In genomic region chr19:44749318-44749717, GRCh38 we compare ENCODE assay signal across 8 cellular contexts. TPM values are rescaled to one million over a fixed set of nuclear protein-coding genes. Genes with fewer than 3 reads are reported as not detected.
DNase-seq lines count a peak whose midpoint lies in the region; TF ChIP-seq lines count a peak whose summit lies in the region.

No MANE protein-coding gene starts in this region.

- no peaks in the 10 kb centered on the region for H4K20me1 ChIP-seq in DOHH2 (ENCODE audit: control insufficient read depth, insufficient read depth, low read depth, low read length)

- DNase-seq in SK-N-MC (ENCODE audit: low read depth, low spot score) = no peak
- DNase-seq in esophagus squamous epithelium (lab: John Stamatoyannopoulos, UW) = no peak
- no peak for DNase-seq in progenitor cell of endocrine pancreas (ENCODE audit: low spot score, unreplicated experiment)
- DNase-seq in GM10266 (ENCODE audit: extremely low spot score) = no peak
- no peak for DNase-seq in A172 (ENCODE audit: low spot score)
- DNase-seq in activated CD4-positive, alpha-beta T cell treated with anti-CD3 and anti-CD28 coated beads for 4 hours = no peak
- DNase-seq in stimulated activated CD4-positive, alpha-beta T cell treated with anti-CD3 and anti-CD28 coated beads, Interleukin-2, amount 100 ng/mL, for 48 hours = no peak

- intact Hi-C loops in esophagus squamous epithelium (cut with DNase I) = no loop called here

- peaks cover 70% of the 10 kb centered on the region for H3K27me3 Mint-ChIP-seq in progenitor cell of endocrine pancreas

- TF ChIP-seq CTCF in DOHH2 (IDR thresholded peaks at IDR 0.05; ENCODE audit: low read depth, low read length, poor library complexity, severe bottlenecking) (no peak), esophagus squamous epithelium (IDR thresholded peaks at IDR 0.05) (no peak), progenitor cell of endocrine pancreas (IDR thresholded peaks at IDR 0.05; ENCODE audit: unreplicated experiment) (no peak), GM10266 (IDR thresholded peaks at IDR 0.05; ENCODE audit: control insufficient read depth, insufficient read depth, low read depth, missing control alignments) (no peak)

- peak overlapping the region; percentile 88 for H3K4me2 ChIP-seq in DOHH2 (ENCODE audit: low read length)

- 12 to 14% methylated on average over 2 of the region's 2 CpGs for WGBS in esophagus squamous epithelium, 2 donors

- peaks cover 13% of the 10 kb centered on the region for H3K27me3 ChIP-seq in DOHH2 (ENCODE audit: control insufficient read depth, low read length)
- H3K27me3 ChIP-seq in esophagus squamous epithelium = no peaks in the 10 kb centered on the region

- no peaks in the 10 kb centered on the region for H3K9me2 ChIP-seq in DOHH2 (replicated peaks; ENCODE audit: control insufficient read depth, low read length)

- TF ChIP-seq POLR2A in esophagus squamous epithelium (IDR thresholded peaks at IDR 0.05) = no peak

- H3K27ac ChIP-seq in DOHH2 (ENCODE audit: low read depth, low read length) (peak overlapping the region; percentile 97), SK-N-MC (no peak overlapping the region), esophagus squamous epithelium (peak overlapping the region; percentile 97 to 100 (median 98))

- no peaks in the 10 kb centered on the region for H3K9me3 Mint-ChIP-seq in progenitor cell of endocrine pancreas (ENCODE audit: low read depth)

- H3K4me3 ChIP-seq in DOHH2 (ENCODE audit: low read length) (peak overlapping the region; percentile 91), SK-N-MC (peak overlapping the region; percentile 95), esophagus squamous epithelium (peak overlapping the region; percentile 70 to 92 (median 76))

- H3K36me3 Mint-ChIP-seq in progenitor cell of endocrine pancreas (ENCODE audit: insufficient read depth) = no peaks in the 10 kb centered on the region

- peak overlapping the region; percentile 67 for H3K4me3 Mint-ChIP-seq in progenitor cell of endocrine pancreas (ENCODE audit: low read depth)

- H3K4me1 ChIP-seq in DOHH2 (ENCODE audit: control insufficient read depth, low read length) (peaks cover 67% of the 10 kb centered on the region), esophagus squamous epithelium (peaks cover 61 to 95% (median 64%) of the 10 kb centered on the region in 3 donors)

- peaks cover 24% of the 10 kb centered on the region for H3K79me2 ChIP-seq in DOHH2 (ENCODE audit: control insufficient read depth, low read length)

- H3K9ac ChIP-seq in SK-N-MC (ENCODE audit: insufficient read length) = peak overlapping the region; percentile 74

- peaks cover 34% of the 10 kb centered on the region for H3F3A ChIP-seq in DOHH2 (ENCODE audit: control insufficient read depth, insufficient read depth)

- H3K9me3 ChIP-seq in DOHH2 (ENCODE audit: control insufficient read depth, insufficient read depth, low read length) (no peaks in the 10 kb centered on the region), SK-N-MC (ENCODE audit: low read depth, low read length) (no peaks in the 10 kb centered on the region), esophagus squamous epithelium (no peaks in the 10 kb centered on the region)

- no peak overlapping the region for H3K27ac Mint-ChIP-seq in progenitor cell of endocrine pancreas

- peaks cover 16% of the 10 kb centered on the region for H3K4me1 Mint-ChIP-seq in progenitor cell of endocrine pancreas (ENCODE audit: low read depth)

- peaks cover 32% of the 10 kb centered on the region for H3K36me3 ChIP-seq in DOHH2 (ENCODE audit: control insufficient read depth, low read length)
- H3K36me3 ChIP-seq in SK-N-MC (ENCODE audit: insufficient read depth, low read length) = no peaks in the 10 kb centered on the region; the same call in 1 of the 2 replicates
- H3K36me3 ChIP-seq in esophagus squamous epithelium = peaks cover 0 to 25% (median 6%) of the 10 kb centered on the region in 3 donors

RNA-seq across cellular contexts. Expression of gene BCL3, which starts 0.8 kb away (rescaled TPM):
- 10 to 100 TPM; 26.6 to 88.9 (median 51.4) TPM for total RNA-seq in esophagus squamous epithelium
- total RNA-seq in progenitor cell of endocrine pancreas = 2.9 and 3.8 TPM in 2 replicates
- 4.4 and 7.0 TPM in 2 replicates for total RNA-seq in A172 (2014; rRNA removed; shearing (Covaris generic))

RNA-seq across cellular contexts. Expression of gene CBLC, which starts 28.4 kb away (rescaled TPM):
- total RNA-seq in esophagus squamous epithelium (10 to 100 TPM; 26.9 to 75.7 (median 49.1) TPM), progenitor cell of endocrine pancreas (15.4 and 16.2 TPM in 2 replicates)
- total RNA-seq in A172 (2014; rRNA removed; shearing (Covaris generic)) = not detected in 2 replicates

RNA-seq across cellular contexts. Expression of gene CEACAM16, which starts 50.4 kb away (rescaled TPM):
- not detected for total RNA-seq in esophagus squamous epithelium
- total RNA-seq in progenitor cell of endocrine pancreas = not detected in 2 replicates
- not detected in 2 replicates for total RNA-seq in A172 (2014; rRNA removed; shearing (Covaris generic))

RNA-seq across cellular contexts. Expression of gene BCAM, which starts 59.6 kb away (rescaled TPM):
- 10 to 100 TPM in 3 of 4 donors, 1 to 10 TPM in 1; 7.2 to 24.8 (median 17.6) TPM for total RNA-seq in esophagus squamous epithelium
- 197 and 211 TPM in 2 replicates for total RNA-seq in progenitor cell of endocrine pancreas
- total RNA-seq in A172 (2014; rRNA removed; shearing (Covaris generic)) = 8.2 and 11.2 TPM in 2 replicates

Comparison
In these comparisons a context has a peak if more than half of its experiments do, and no peak if none do; other contexts are left out.
1. RNA of gene CBLC, which starts 28.4 kb away (total RNA-seq): 26.9 to 75.7 TPM in esophagus squamous epithelium and 15.4 to 16.2 TPM in progenitor cell of endocrine pancreas; not detected in A172; every median in the first group is over 10 times any median in the second.
2. Peak in every context shown above with its lines, with median percentiles within 50 percentile points of each other: H3K4me3 ChIP-seq.